Comparison of ENCODE assay signal across 8 cellular contexts in the genomic region with DNA sequence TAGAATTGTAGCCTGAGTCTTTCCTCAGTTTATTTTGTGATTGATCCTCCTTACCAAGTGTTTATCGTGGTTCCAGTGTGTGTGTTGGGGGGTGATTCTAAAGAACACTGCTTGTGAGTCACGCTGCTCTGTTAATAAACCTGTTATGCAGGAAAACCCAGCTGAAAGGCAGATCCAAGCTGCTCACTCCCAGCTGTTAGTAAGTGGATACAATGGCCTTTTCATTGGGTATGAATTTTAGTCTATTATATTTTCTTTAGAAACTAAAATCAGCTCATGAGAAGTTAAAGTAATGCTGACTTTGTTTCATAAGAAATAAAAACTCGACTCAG. TPM values are rescaled to one million over a fixed set of nuclear protein-coding genes. Genes with fewer than 3 reads are reported as not detected.
A peak's percentile ranks its signal among the peaks of the same experiment; 100 is the strongest.
DNase-seq lines count a peak whose midpoint lies in the region; ATAC-seq and TF ChIP-seq lines count a peak whose summit lies in the region.

No MANE protein-coding gene starts in this region.

- ATAC-seq in mucosa of descending colon (peak; percentile 87), HG02642 (IDR thresholded peaks at IDR 0.05; ENCODE audit: poor library complexity, unreplicated experiment) (no peak), HG03196 (IDR thresholded peaks at IDR 0.05; ENCODE audit: unreplicated experiment) (no peak)

- TF ChIP-seq CTCF in mammary epithelial cell (conservative IDR thresholded peaks at IDR 0.05 in 1 of 2, IDR thresholded peaks at IDR 0.05 in 1 of 2; ENCODE audit: extremely low read depth in 1 of 2, insufficient read depth in 1 of 2, low read depth in 1 of 2, low read length in 2 of 2), result no peak
- TF ChIP-seq CTCF in mucosa of descending colon (IDR thresholded peaks at IDR 0.05), result no peak

- peak overlapping the region; percentile 62 for H2AFZ ChIP-seq in mammary epithelial cell (ENCODE audit: low read depth, low read length)

- 0% methylated on average over 3 of the region's 3 CpGs for WGBS in mammary epithelial cell (ENCODE audit: low coverage, missing lambda C conversion rate)

- peaks cover 37% of the 10 kb centered on the region for H3K4me1 Mint-ChIP-seq in activated naive CD4-positive, alpha-beta T cell treated with anti-CD3 and anti-CD28 coated beads for 36 hours (ENCODE audit: low read depth)

- H3K79me2 ChIP-seq in mammary epithelial cell (ENCODE audit: insufficient read depth, low read length), result peaks cover 8% of the 10 kb centered on the region

- H3K9me3 ChIP-seq in HUES48 (ENCODE audit: control insufficient read depth, insufficient read depth, low read length) (no peaks in the 10 kb centered on the region), mammary epithelial cell (replicated peaks; ENCODE audit: insufficient read depth, low read length) (no peaks in the 10 kb centered on the region), mucosa of descending colon (no peaks in the 10 kb centered on the region)

- no peak overlapping the region for H3K27ac Mint-ChIP-seq in activated naive CD4-positive, alpha-beta T cell treated with anti-CD3 and anti-CD28 coated beads for 36 hours

- H3K4me1 ChIP-seq in HUES48 (ENCODE audit: control insufficient read depth, insufficient read depth, low read length), result peaks cover 27% of the 10 kb centered on the region
- peaks cover 37% of the 10 kb centered on the region for H3K4me1 ChIP-seq in mammary epithelial cell (ENCODE audit: insufficient read depth, low read length)
- H3K4me1 ChIP-seq in mucosa of descending colon (ENCODE audit: low read depth), result peaks cover 24% of the 10 kb centered on the region

- in situ Hi-C loops in ACHN (cut with HindIII; ENCODE audit: low pct_ligation_motif_present, low pct_unique_long_range_greater_than_20kb, low sequenced_read_pairs) (no loop called here), mammary epithelial cell (cut with MboI; ENCODE audit: low sequenced_read_pairs in 2 of 2) (no loop called here)

- dilution Hi-C loops in mammary epithelial cell (cut with HindIII; ENCODE audit: low sequenced_read_pairs), result no loop called here

- CTCF ChIA-PET in mammary epithelial cell (lab: Charles Lee; ENCODE audit: low non-redundant PET), result no interaction called here
- CTCF ChIA-PET in activated naive CD4-positive, alpha-beta T cell treated with anti-CD3 and anti-CD28 coated beads for 36 hours (lab: Charles Lee), result interaction anchor here (1.9 kb wide), 1 partner anchor 16 kb away, joined by 7 read pairs; no protein-coding TSS in a partner anchor

- BruUV-seq in mammary epithelial cell (replicated peaks; lab: Mats Ljungman, UMichigan), result no TSS peak

- H3K27me3 ChIP-seq in HUES48 (ENCODE audit: control insufficient read depth, insufficient read depth, low read length) (no peaks in the 10 kb centered on the region), mammary epithelial cell (ENCODE audit: insufficient read depth, low read length) (no peaks in the 10 kb centered on the region)

- no peaks in the 10 kb centered on the region for H4K20me1 ChIP-seq in mammary epithelial cell (ENCODE audit: insufficient read depth, low read length)

- H3K4me2 ChIP-seq in mammary epithelial cell (ENCODE audit: insufficient read depth, low read depth, low read length), result peak overlapping the region; percentile 97

- H3K4me3 ChIP-seq in HUES48 (ENCODE audit: low read depth, low read length) (no peak overlapping the region), mammary epithelial cell (replicated peaks in 1 of 3; ENCODE audit: insufficient read depth in 1 of 3, low read depth in 2 of 3, low read length in 3 of 3) (peak overlapping the region in 2 of 3 experiments; percentile 31 to 44), mucosa of descending colon (no peak overlapping the region)

- H3K36me3 ChIP-seq in HUES48 (ENCODE audit: control insufficient read depth, insufficient read depth, low read length) (no peaks in the 10 kb centered on the region), mammary epithelial cell (ENCODE audit: insufficient read depth, low read length) (no peaks in the 10 kb centered on the region), mucosa of descending colon (ENCODE audit: low read depth) (no peaks in the 10 kb centered on the region)

- H3K27ac ChIP-seq in HUES48 (ENCODE audit: low read depth, low read length), result peak overlapping the region; percentile 89
- H3K27ac ChIP-seq in mammary epithelial cell (ENCODE audit: insufficient read depth, low read depth, low read length), result peak overlapping the region; percentile 100

- H3K9ac ChIP-seq in HUES48 (ENCODE audit: low read depth, low read length), result no peak overlapping the region
- H3K9ac ChIP-seq in mammary epithelial cell (ENCODE audit: insufficient read depth, low read length), result peak overlapping the region; percentile 98

- H3K9me3 Mint-ChIP-seq in activated naive CD4-positive, alpha-beta T cell treated with anti-CD3 and anti-CD28 coated beads for 36 hours, result no peaks in the 10 kb centered on the region

- no peak overlapping the region for H3K4me3 Mint-ChIP-seq in activated naive CD4-positive, alpha-beta T cell treated with anti-CD3 and anti-CD28 coated beads for 36 hours

- no peaks in the 10 kb centered on the region for H3K36me3 Mint-ChIP-seq in activated naive CD4-positive, alpha-beta T cell treated with anti-CD3 and anti-CD28 coated beads for 36 hours (ENCODE audit: low read depth)

- DNase-seq in ACHN (peak; percentile 61), mammary epithelial cell (peak; percentile 92), mucosa of descending colon (peak in 1 of 3 donors; percentile 40), NCI-H1436 (lab: John Stamatoyannopoulos, UW) (no peak)
- no peak for DNase-seq in activated naive CD4-positive, alpha-beta T cell treated with anti-CD3 and anti-CD28 coated beads for 36 hours

- no peaks in the 10 kb centered on the region for H3K27me3 Mint-ChIP-seq in activated naive CD4-positive, alpha-beta T cell treated with anti-CD3 and anti-CD28 coated beads for 36 hours (ENCODE audit: low read depth)

- intact Hi-C loops in mammary epithelial cell (cut with micrococcal nuclease), result loop anchor here (1.0 kb wide), 2 partner anchors 12 to 17 kb away; no protein-coding TSS in a partner anchor
- intact Hi-C loops in mucosa of descending colon (cut with DNase I, micrococcal nuclease), result no loop called here
- intact Hi-C loops in activated naive CD4-positive, alpha-beta T cell treated with anti-CD3 and anti-CD28 coated beads for 36 hours (cut with micrococcal nuclease), result loop anchor here (5.0 kb wide), 1 partner anchor 410 kb away; a partner anchor contains a TSS

RNA-seq across cellular contexts. Expression of a gene that starts 12.2 kb away (rescaled TPM):
- total RNA-seq in mammary epithelial cell (100 to 1,000 TPM; 398 to 428 TPM), mucosa of descending colon (100 to 1,000 TPM; 261 to 946 (median 284) TPM)
- 211 TPM for polyA plus RNA-seq in mammary epithelial cell
- polyA minus RNA-seq in mammary epithelial cell, result 110 TPM
- total RNA-seq in activated naive CD4-positive, alpha-beta T cell treated with anti-CD3 and anti-CD28 coated beads for 36 hours, result 10 to 100 TPM; 68.9 to 69.7 TPM

RNA-seq across cellular contexts. Expression of a gene that starts 26.5 kb away (rescaled TPM):
- 1 to 10 TPM; 1.3 to 3.2 TPM for total RNA-seq in mammary epithelial cell
- polyA plus RNA-seq in mammary epithelial cell, result 2.2 TPM
- not detected for polyA minus RNA-seq in mammary epithelial cell
- 1 to 10 TPM in 1 of 3 donors, under 1 TPM in 2; 0.17 to 1.1 (median 0.70) TPM for total RNA-seq in mucosa of descending colon
- under 1 TPM in 1 of 2 experiments, not detected in 1; 0.19 TPM for total RNA-seq in activated naive CD4-positive, alpha-beta T cell treated with anti-CD3 and anti-CD28 coated beads for 36 hours

Comparison
In these comparisons a context has a peak if more than half of its experiments do, and no peak if none do; other contexts are left out.
1. DNase-seq: peak in ACHN (single experiment) and mammary epithelial cell (single experiment); none in NCI-H1436 (single experiment) and activated naive CD4-positive, alpha-beta T cell treated with anti-CD3 and anti-CD28 coated beads for 36 hours (single experiment).
2. H3K4me3 ChIP-seq: peak in mammary epithelial cell (2 of 3); none in HUES48 (single experiment) and mucosa of descending colon (single experiment).
3. intact Hi-C loops: an anchor here in mammary epithelial cell (1.0 kb wide) and activated naive CD4-positive, alpha-beta T cell treated with anti-CD3 and anti-CD28 coated beads for 36 hours (5.0 kb wide); none called in mucosa of descending colon.